ENCODE assay signal across 2 cellular contexts in genomic region chr3:120743081-120743365, GRCh38.
TF ChIP-seq lines count a peak whose summit lies in the region.

No MANE protein-coding gene starts in this region.

TF ChIP-seq in GM12878, 131 proteins besides CTCF, POLR2A, EP300 and RAD21:
- TF ChIP-seq ZBTB11 (CRISPR knock-in tag; IDR thresholded peaks at IDR 0.05) (no peak), LARP7 (IDR thresholded peaks at IDR 0.05) (0 out of 2 replicates have a peak, but pooled peaks have one; percentile 10), NR2F1 (conservative IDR thresholded peaks at IDR 0.05) (0 out of 2 replicates have a peak, but pooled peaks have one; percentile 14), NFYA (IDR thresholded peaks at IDR 0.05; ENCODE audit: borderline replicate concordance, low read depth, low read length) (no peak), RUNX3 (IDR thresholded peaks at IDR 0.05; ENCODE audit: low read length) (0 out of 2 replicates have a peak, but pooled peaks have one; percentile 13), TBL1XR1 (IDR thresholded peaks at IDR 0.05; ENCODE audit: low read depth, low read length) (no peak), MAX (IDR thresholded peaks at IDR 0.05; ENCODE audit: low read depth, low read length) (peak; percentile 29; the same call in 1 of the 2 replicates)
- TF ChIP-seq, protein P1, sequence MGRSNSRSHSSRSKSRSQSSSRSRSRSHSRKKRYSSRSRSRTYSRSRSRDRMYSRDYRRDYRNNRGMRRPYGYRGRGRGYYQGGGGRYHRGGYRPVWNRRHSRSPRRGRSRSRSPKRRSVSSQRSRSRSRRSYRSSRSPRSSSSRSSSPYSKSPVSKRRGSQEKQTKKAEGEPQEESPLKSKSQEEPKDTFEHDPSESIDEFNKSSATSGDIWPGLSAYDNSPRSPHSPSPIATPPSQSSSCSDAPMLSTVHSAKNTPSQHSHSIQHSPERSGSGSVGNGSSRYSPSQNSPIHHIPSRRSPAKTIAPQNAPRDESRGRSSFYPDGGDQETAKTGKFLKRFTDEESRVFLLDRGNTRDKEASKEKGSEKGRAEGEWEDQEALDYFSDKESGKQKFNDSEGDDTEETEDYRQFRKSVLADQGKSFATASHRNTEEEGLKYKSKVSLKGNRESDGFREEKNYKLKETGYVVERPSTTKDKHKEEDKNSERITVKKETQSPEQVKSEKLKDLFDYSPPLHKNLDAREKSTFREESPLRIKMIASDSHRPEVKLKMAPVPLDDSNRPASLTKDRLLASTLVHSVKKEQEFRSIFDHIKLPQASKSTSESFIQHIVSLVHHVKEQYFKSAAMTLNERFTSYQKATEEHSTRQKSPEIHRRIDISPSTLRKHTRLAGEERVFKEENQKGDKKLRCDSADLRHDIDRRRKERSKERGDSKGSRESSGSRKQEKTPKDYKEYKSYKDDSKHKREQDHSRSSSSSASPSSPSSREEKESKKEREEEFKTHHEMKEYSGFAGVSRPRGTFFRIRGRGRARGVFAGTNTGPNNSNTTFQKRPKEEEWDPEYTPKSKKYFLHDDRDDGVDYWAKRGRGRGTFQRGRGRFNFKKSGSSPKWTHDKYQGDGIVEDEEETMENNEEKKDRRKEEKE (IDR thresholded peaks at IDR 0.05): no peak

TF ChIP-seq in HEK293T, 16 proteins besides CTCF, POLR2A, EP300 and RAD21 (continued from another document):
- TF ChIP-seq TARDBP (IDR thresholded peaks at IDR 0.05): no peak
TF ChIP-seq in HEK293T: peak in this region for 0.
